ENCODE assay signal across 8 cellular contexts in the genomic region with DNA sequence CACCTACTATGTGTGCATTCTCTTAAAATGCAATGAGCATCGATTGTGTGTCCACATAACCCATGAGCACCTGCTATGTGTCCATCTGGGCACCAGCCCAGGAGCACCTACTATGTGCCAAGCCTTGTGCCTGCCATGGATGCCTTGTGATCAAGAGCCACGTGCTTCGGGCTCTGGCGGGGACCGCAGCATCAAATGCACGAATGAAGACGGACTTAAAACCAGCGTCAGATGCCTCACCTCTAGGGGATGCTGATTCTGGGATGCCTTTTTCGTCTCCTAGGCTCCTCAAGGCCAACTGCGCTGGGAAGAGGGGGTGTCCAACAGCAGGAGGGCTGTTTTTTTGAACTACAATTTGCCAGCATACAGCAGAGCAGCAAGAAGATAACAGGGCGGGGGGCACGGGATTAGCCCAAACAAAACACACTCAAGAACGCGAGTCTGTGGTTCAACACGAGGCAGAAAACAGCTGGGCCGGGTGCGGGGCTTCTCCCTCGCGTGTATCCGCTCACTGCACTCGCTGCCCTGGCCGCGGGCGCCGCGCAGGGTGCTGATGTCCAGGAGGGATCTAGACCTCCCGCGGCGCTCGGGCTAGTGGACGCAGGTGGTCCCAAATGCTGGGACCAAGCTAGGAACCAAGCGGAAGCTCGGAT. TPM values are rescaled to one million over a fixed set of nuclear protein-coding genes. Genes with fewer than 3 reads are reported as not detected.
DNase-seq lines count a peak whose midpoint lies in the region; TF ChIP-seq lines count a peak whose summit lies in the region.

No MANE protein-coding gene starts in this region.

- H3K9me3 Mint-ChIP-seq in type B pancreatic cell = no peaks in the 10 kb centered on the region

- TSS peak; percentile 73 for BruUV-seq in PC-9 (replicated peaks; lab: Mats Ljungman, UMichigan)

- peaks cover 19% of the 10 kb centered on the region for H4K20me1 ChIP-seq in PC-9 (ENCODE audit: insufficient read depth)

- H3K9me3 ChIP-seq in PC-9 (ENCODE audit: insufficient read depth, low read depth) (no peaks in the 10 kb centered on the region), breast epithelium (no peaks in the 10 kb centered on the region)

- H3K36me3 ChIP-seq in PC-9 (ENCODE audit: low read depth) (no peaks in the 10 kb centered on the region), breast epithelium (no peaks in the 10 kb centered on the region)

- POLR2A ChIA-PET in PC-9 (lab: Charles Lee; ENCODE audit: unreplicated experiment) = no interaction called here

- H3K79me2 ChIP-seq in PC-9 (ENCODE audit: low read depth) = peaks cover 22% of the 10 kb centered on the region

- H3K4me3 ChIP-seq in PC-9 (peak overlapping the region; percentile 60), breast epithelium (peak overlapping the region; percentile 56 to 77 (median 69)), lower leg skin (ENCODE audit: low read depth, poor library complexity, severe bottlenecking) (peak overlapping the region; percentile 24)

- H3K4me2 ChIP-seq in PC-9 = peak overlapping the region; percentile 87

- 4% methylated on average over 23 to 33 of the region's 33 CpGs for WGBS in lower leg skin, 2 donors

- peaks cover 19% of the 10 kb centered on the region for H3K4me1 Mint-ChIP-seq in type B pancreatic cell (ENCODE audit: unreplicated experiment)

- H3K27me3 ChIP-seq in PC-9 (ENCODE audit: insufficient read depth, low read depth) (no peaks in the 10 kb centered on the region), breast epithelium (no peaks in the 10 kb centered on the region)

- peak overlapping the region; percentile 70 for H2AFZ ChIP-seq in PC-9

- H3K9me2 ChIP-seq in PC-9 (ENCODE audit: insufficient read depth) = no peaks in the 10 kb centered on the region

- peak overlapping the region; percentile 92 for H3K27ac Mint-ChIP-seq in type B pancreatic cell

- CTCF ChIA-PET in PC-9 (lab: Charles Lee) = interaction anchor here (0.6 kb wide), 2 partner anchors 78 to 310 kb away, joined by 4 to 6 read pairs; no protein-coding TSS in a partner anchor

- H3K27ac ChIP-seq in PC-9 = no peak overlapping the region
- peak overlapping the region; percentile 84 to 97 for H3K27ac ChIP-seq in breast epithelium

- no peaks in the 10 kb centered on the region for H3K36me3 Mint-ChIP-seq in type B pancreatic cell

- peak overlapping the region; percentile 94 for H3K4me3 Mint-ChIP-seq in type B pancreatic cell

- intact Hi-C loops in PC-9 (cut with micrococcal nuclease; ENCODE audit: unreplicated experiment) (loop anchor here (5.0 kb wide), 1 partner anchor 42 kb away; the partner anchor contains the start of gene TFAP4), breast epithelium (cut with DNase I; ENCODE audit: low total_unique reads) (no loop called here), lower leg skin (cut with DNase I; ENCODE audit: low total_unique reads) (no loop called here)

- DNase-seq in activated CD8-positive, alpha-beta memory T cell treated with anti-CD3 and anti-CD28 coated beads for 24 hours = peak; percentile 66
- no peak for DNase-seq in activated CD8-positive, alpha-beta memory T cell treated with anti-CD3 and anti-CD28 coated beads, Interleukin-2, amount 50 U/mL, for 4 hours
- DNase-seq in PC-9 = no peak
- DNase-seq in breast epithelium (ENCODE audit: low spot score in 2 of 2) = no peak
- DNase-seq in lower leg skin (ENCODE audit: low spot score in 2 of 2) = peak in 1 of 2 donors; percentile 89
- DNase-seq in type B pancreatic cell (ENCODE audit: extremely low spot score, unreplicated experiment) = no peak
- DNase-seq in NK-92 treated with Interleukin-12 subunit alpha and Interleukin-12 subunit beta, amount 100 ng/mL, for 24 hours (lab: John Stamatoyannopoulos, UW) = no peak
- no peak for DNase-seq in GM10266 (ENCODE audit: extremely low spot score)

- peaks cover 10% of the 10 kb centered on the region for H3K27me3 Mint-ChIP-seq in type B pancreatic cell

- peaks cover 40% of the 10 kb centered on the region for H3F3A ChIP-seq in PC-9 (ENCODE audit: insufficient read depth, low read depth)

- H3K4me1 ChIP-seq in PC-9 (replicated peaks; ENCODE audit: insufficient read depth) (peaks cover 26% of the 10 kb centered on the region), breast epithelium (peaks cover 10 to 14% of the 10 kb centered on the region in 2 donors)

- no peak for TF ChIP-seq POLR2A in breast epithelium (IDR thresholded peaks at IDR 0.05)
- TF ChIP-seq POLR2A in lower leg skin (IDR thresholded peaks at IDR 0.05) = no peak

- TF ChIP-seq CTCF in PC-9 (conservative IDR thresholded peaks at IDR 0.05) (no peak), breast epithelium (IDR thresholded peaks at IDR 0.05) (no peak), lower leg skin (IDR thresholded peaks at IDR 0.05) (no peak), type B pancreatic cell (conservative IDR thresholded peaks at IDR 0.05) (no peak), GM10266 (IDR thresholded peaks at IDR 0.05; ENCODE audit: control insufficient read depth, insufficient read depth, low read depth, missing control alignments) (no peak)

RNA-seq across cellular contexts. Expression of gene GLIS2, which starts 1.2 kb away (rescaled TPM):
- 44.2 and 48.3 TPM in 2 replicates for total RNA-seq in PC-9 (2021)
- total RNA-seq in breast epithelium = 1 to 10 TPM in 2 of 3 donors, under 1 TPM in 1; 0.96 to 3.9 (median 1.5) TPM
- total RNA-seq in lower leg skin = 1 to 10 TPM; 1.3 to 2.6 (median 2.2) TPM
- 13.1 and 23.0 TPM in 2 replicates for total RNA-seq in type B pancreatic cell (ENCODE audit: low replicate concordance)

RNA-seq across cellular contexts. Expression of gene PAM16, which starts 36.5 kb away (rescaled TPM):
- 95.9 and 110 TPM in 2 replicates for total RNA-seq in PC-9 (2021)
- 10 to 100 TPM; 24.9 to 52.4 (median 49.9) TPM for total RNA-seq in breast epithelium
- total RNA-seq in lower leg skin = 10 to 100 TPM; 26.2 to 64.5 (median 40.9) TPM
- 30.5 and 39.3 TPM in 2 replicates for total RNA-seq in type B pancreatic cell (ENCODE audit: low replicate concordance)

RNA-seq across cellular contexts. Expression of gene TFAP4, which starts 41.8 kb away (rescaled TPM):
- 25.0 and 34.8 TPM in 2 replicates for total RNA-seq in PC-9 (2021)
- 1 to 10 TPM; 4.6 to 7.2 (median 6.2) TPM for total RNA-seq in breast epithelium
- 10 to 100 TPM in 3 of 4 donors, 1 to 10 TPM in 1; 10.0 to 14.2 (median 12.3) TPM for total RNA-seq in lower leg skin
- total RNA-seq in type B pancreatic cell (ENCODE audit: low replicate concordance) = 11.8 and 27.0 TPM in 2 replicates

RNA-seq across cellular contexts. Expression of gene VASN, which starts 57.0 kb away (rescaled TPM):
- 45.3 and 49.8 TPM in 2 replicates for total RNA-seq in PC-9 (2021)
- total RNA-seq in breast epithelium = 10 to 100 TPM; 14.8 to 28.5 (median 16.1) TPM
- 10 to 100 TPM; 35.6 to 52.8 (median 46.7) TPM for total RNA-seq in lower leg skin
- 9.7 and 29.0 TPM in 2 replicates for total RNA-seq in type B pancreatic cell (ENCODE audit: low replicate concordance)
